Comparison of ENCODE assay signal across 3 cellular contexts in genomic region chr13:32674503-32674902, GRCh38.
"Had no signal": no experiment of that assay in that cellular context is flagged by ENCODE, and none has a peak within 500 bp of the region (broad histone marks: within the 10 kb centered on the region; RNA-seq: fewer than 3 reads in every experiment).

No MANE protein-coding gene starts in this region.

- H3K4me3 ChIP-seq: GM12878 had no signal

- ATAC-seq: GM12878 had no signal

- DNase-seq: GDM1, GF-D8 had no signal
